ENCODE assay signal across 8 cellular contexts in genomic region chr14:75310295-75311059, GRCh38. TPM values are rescaled to one million over a fixed set of nuclear protein-coding genes. Genes with fewer than 3 reads are reported as not detected.
DNase-seq lines count a peak whose midpoint lies in the region; ATAC-seq, FAIRE-seq and TF ChIP-seq lines count a peak whose summit lies in the region.

No MANE protein-coding gene starts in this region.

- no peak for TF ChIP-seq POLR2A in A549 (IDR thresholded peaks at IDR 0.05; ENCODE audit: low read length)

- WGBS in A549 (ENCODE audit: missing lambda C conversion rate) = 36% methylated on average over 11 of the region's 11 CpGs

- no peaks in the 10 kb centered on the region for H3K9me3 ChIP-seq in A549

- no peak for TF ChIP-seq RAD21 in A549 (conservative IDR thresholded peaks at IDR 0.05 in 1 of 2, IDR thresholded peaks at IDR 0.05 in 1 of 2)

- ATAC-seq in A549 = peak; percentile 45 to 65; a peak in 5 of 6 replicates
- ATAC-seq in GM19467 (IDR thresholded peaks at IDR 0.05; ENCODE audit: unreplicated experiment) = no peak
- ATAC-seq in GM19023 (IDR thresholded peaks at IDR 0.05; ENCODE audit: unreplicated experiment) = no peak

- CTCF ChIA-PET in A549 (lab: Yijun Ruan, JAX) = interaction anchor here (0.6 to 16.8 kb wide), 11 partner anchors 9 to 251 kb away, joined by 3 to 216 read pairs (median 18); no protein-coding TSS in a partner anchor

- no peak for FAIRE-seq in A549 (lab: Jason Lieb, UNC)

- H3K27ac ChIP-seq in A549 (peak overlapping the region; percentile 55 to 58), caudate nucleus (ENCODE audit: low read depth, low read length) (peak overlapping the region; percentile 95)

- H3K4me3 ChIP-seq in A549 = no peak overlapping the region

- H3K4me1 ChIP-seq in A549 = peaks cover 29% of the 10 kb centered on the region

- POLR2A ChIA-PET in A549 (lab: Yijun Ruan, JAX) = no interaction called here

- no peak for TF ChIP-seq EP300 in A549 (IDR thresholded peaks at IDR 0.05)

- DNase-seq in A549 (ENCODE audit: low read depth in 1 of 2, low spot score in 1 of 2) (peak; percentile 46 to 80), NCI-H1694 (lab: John Stamatoyannopoulos, UW) (peak; percentile 83), caudate nucleus (lab: John Stamatoyannopoulos, UW) (peak in 59 of 61 donors; percentile 24 to 93 (median 78)), kidney glomerular epithelial cell (lab: John Stamatoyannopoulos, UW) (peak; percentile 60), smooth muscle cell of the brain vasculature (ENCODE audit: low read depth, low spot score) (peak; percentile 96), NCI-H1930 (lab: John Stamatoyannopoulos, UW) (no peak)

- TF ChIP-seq CTCF in A549 (IDR thresholded peaks at IDR 0.05) = no peak

- peak overlapping the region; percentile 61 for H3K4me2 ChIP-seq in A549

TF ChIP-seq in A549, 52 proteins besides CTCF, POLR2A, EP300 and RAD21:
- TF ChIP-seq TFCP2L1 (CRISPR knock-in tag; IDR thresholded peaks at IDR 0.05) (no peak), FOSB (CRISPR knock-in tag; IDR thresholded peaks at IDR 0.05) (no peak), NR3C1 (IDR thresholded peaks at IDR 0.05) (no peak), CBX8 (IDR thresholded peaks at IDR 0.05) (no peak)
- TF ChIP-seq, protein P1, sequence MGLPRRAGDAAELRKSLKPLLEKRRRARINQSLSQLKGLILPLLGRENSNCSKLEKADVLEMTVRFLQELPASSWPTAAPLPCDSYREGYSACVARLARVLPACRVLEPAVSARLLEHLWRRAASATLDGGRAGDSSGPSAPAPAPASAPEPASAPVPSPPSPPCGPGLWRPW (IDR thresholded peaks at IDR 0.05) = no peak
TF ChIP-seq in A549: peak in this region for 0.

RNA-seq across cellular contexts. Expression of gene FOS, which starts 31.8 kb away (rescaled TPM):
- polyA plus RNA-seq in A549 (2011; rRNA removed) = 197 and 256 TPM in 2 replicates
- polyA plus RNA-seq in A549 (2012; cell fraction: cytosol; rRNA removed) = 224 and 245 TPM in 2 replicates
- 701 and 1,020 TPM in 2 replicates for polyA plus RNA-seq in A549 (2012; cell fraction: nucleus; rRNA removed)
- polyA plus RNA-seq in A549 (2017; fragmentation: RNase III; extraction: RNeasy Plus Mini Kit Qiagen cat#74134 plus additional on column Dnase treatment) = 2.0 to 4.2 TPM (median 2.7 TPM) in 3 replicates
- polyA minus RNA-seq in A549 (2011; rRNA and poly(A)+ RNA removed) = 237 and 281 TPM in 2 replicates

Comparison
In these comparisons a context has a peak if more than half of its experiments do, and no peak if none do; other contexts are left out.
1. ATAC-seq: peak in A549 (2 of 2); none in GM19467 (single experiment) and GM19023 (single experiment).
2. DNase-seq: peak in A549 (2 of 2), NCI-H1694 (single experiment), caudate nucleus (59 of 61), kidney glomerular epithelial cell (single experiment) and smooth muscle cell of the brain vasculature (single experiment); none in NCI-H1930 (0 of 2).